In genomic region chr19:48993175-48994034, GRCh38 we compare ENCODE assay signal across 1 cellular context.
A peak's percentile ranks its signal among the peaks of the same experiment; 100 is the strongest.
TF ChIP-seq lines count a peak whose summit lies in the region.

GYS1 (minus strand) TSS chr19:48993309; CDS start chr19:48993112, 197 bp downstream.
RUVBL2 (plus strand) TSS chr19:48993887; CDS start chr19:48993912, 25 bp downstream.

TF ChIP-seq in K562, 482 proteins besides CTCF, POLR2A, EP300 and RAD21 (continued from another document and continues in another):
- TF ChIP-seq ZNF121 (CRISPR knock-in tag; conservative IDR thresholded peaks at IDR 0.05) (no peak), KLF10 (CRISPR knock-in tag; IDR thresholded peaks at IDR 0.05) (no peak), PRDM10 (IDR thresholded peaks at IDR 0.05; ENCODE audit: partially characterized antibody) (peak; percentile 97), HMGXB4 (CRISPR knock-in tag; IDR thresholded peaks at IDR 0.05) (peak; percentile 3; the same call in 1 of the 2 replicates), HMG20A (CRISPR knock-in tag; conservative IDR thresholded peaks at IDR 0.05) (no peak), DPF2 (IDR thresholded peaks at IDR 0.05) (0 out of 2 replicates have a peak, but pooled peaks have one; percentile 21), PHF20 (IDR thresholded peaks at IDR 0.05; ENCODE audit: partially characterized antibody) (peak; percentile 43), ZNF23 (CRISPR knock-in tag; IDR thresholded peaks at IDR 0.05) (no peak), CBX1 (IDR thresholded peaks at IDR 0.05; ENCODE audit: low read depth) (no peak), RCOR1 (IDR thresholded peaks at IDR 0.05; ENCODE audit: borderline replicate concordance in 1 of 2, low read depth in 2 of 2, low read length in 2 of 2) (peak in 1 of 2 experiments; percentile 47; a peak in 1 of 4 replicates), UBTF (IDR thresholded peaks at IDR 0.05; ENCODE audit: borderline replicate concordance in 1 of 2, low read depth in 2 of 2, low read length in 2 of 2) (0 out of 4 replicates have a peak, but pooled peaks of 1 of the 2 experiments have one; percentile 59), ZNF717 (CRISPR knock-in tag; IDR thresholded peaks at IDR 0.05) (no peak), ZNF175 (CRISPR knock-in tag; IDR thresholded peaks at IDR 0.05; ENCODE audit: low read depth) (no peak), ZBTB5 (IDR thresholded peaks at IDR 0.05) (no peak), ZNF224 (CRISPR knock-in tag; IDR thresholded peaks at IDR 0.05) (no peak), NFRKB (IDR thresholded peaks at IDR 0.05; ENCODE audit: low read depth) (peak; percentile 71), ZKSCAN3 (CRISPR knock-in tag; IDR thresholded peaks at IDR 0.05) (no peak), ZBED1 (IDR thresholded peaks at IDR 0.05) (no peak), CTCFL (IDR thresholded peaks at IDR 0.05; ENCODE audit: borderline replicate concordance, insufficient read depth, low read depth, low read length, poor library complexity, severe bottlenecking) (peak; percentile 44), ASH1L (IDR thresholded peaks at IDR 0.05; ENCODE audit: borderline replicate concordance, low read depth, partially characterized antibody) (peak; percentile 86), FOXM1 (IDR thresholded peaks at IDR 0.05; ENCODE audit: low read depth) (no peak), FOXM1 (CRISPR knock-in tag; IDR thresholded peaks at IDR 0.05; ENCODE audit: low read depth) (0 out of 2 replicates have a peak, but pooled peaks have one; percentile 41), RAD51 (IDR thresholded peaks at IDR 0.05; ENCODE audit: borderline replicate concordance, low read depth) (no peak), GMEB1 (CRISPR knock-in tag; IDR thresholded peaks at IDR 0.05) (peak; percentile 83), FOXA3 (CRISPR knock-in tag; conservative IDR thresholded peaks at IDR 0.05 in 1 of 2, IDR thresholded peaks at IDR 0.05 in 1 of 2) (peak in 1 of 2 experiments; percentile 50; a peak in 1 of 4 replicates), MECOM (CRISPR knock-in tag; IDR thresholded peaks at IDR 0.05) (no peak), ZC3H11A (IDR thresholded peaks at IDR 0.05; ENCODE audit: low read depth, low read length) (no peak), E2F5 (CRISPR knock-in tag; IDR thresholded peaks at IDR 0.05) (no peak), POLR2H (tag; IDR thresholded peaks at IDR 0.05; ENCODE audit: low read depth) (peak; percentile 66), MCM5 (IDR thresholded peaks at IDR 0.05; ENCODE audit: low read depth) (no peak), ATF3 (IDR thresholded peaks at IDR 0.05) (no peak), ATF3 (CRISPR knock-in tag; conservative IDR thresholded peaks at IDR 0.05) (no peak; the same call in 1 of the 2 replicates), ATF2 (CRISPR knock-in tag; IDR thresholded peaks at IDR 0.05) (no peak), E2F3 (CRISPR knock-in tag; IDR thresholded peaks at IDR 0.05) (no peak), NKRF (IDR thresholded peaks at IDR 0.05; ENCODE audit: borderline replicate concordance) (peak; percentile 93), GABPA (tag; conservative IDR thresholded peaks at IDR 0.05; ENCODE audit: low read depth) (peak; percentile 97), PML (IDR thresholded peaks at IDR 0.05; ENCODE audit: low read length) (peak; percentile 82), ZNF644 (tag; IDR thresholded peaks at IDR 0.05; ENCODE audit: low read depth) (no peak), RFX7 (CRISPR knock-in tag; IDR thresholded peaks at IDR 0.05) (no peak), RBFOX2 (IDR thresholded peaks at IDR 0.05; ENCODE audit: low read depth, low read length) (peak; percentile 78), ELF2 (CRISPR knock-in tag; IDR thresholded peaks at IDR 0.05) (no peak), STAG1 (CRISPR knock-in tag; IDR thresholded peaks at IDR 0.05; ENCODE audit: borderline replicate concordance) (no peak), CBFA2T2 (conservative IDR thresholded peaks at IDR 0.05) (no peak), HCFC1 (IDR thresholded peaks at IDR 0.05; ENCODE audit: low read depth, low read length) (peak; percentile 81)
